10 cellular contexts compared by ENCODE assay signal in genomic region chr12:87667378-87667777, GRCh38.
DNase-seq lines count a peak whose midpoint lies in the region; ATAC-seq, FAIRE-seq and TF ChIP-seq lines count a peak whose summit lies in the region.
"Had no signal": no experiment of that assay in that cellular context is flagged by ENCODE, and none has a peak within 500 bp of the region (broad histone marks: within the 10 kb centered on the region; RNA-seq: fewer than 3 reads in every experiment).

No MANE protein-coding gene starts in this region.

- no peak for FAIRE-seq in HTR-8/SVneo (lab: Jason Lieb, UNC)

- CTCF ChIA-PET in T-cell (lab: Charles Lee), result no interaction called here

- no peaks in the 10 kb centered on the region for H3K36me3 ChIP-seq in WERI-Rb-1

- H3K27me3 ChIP-seq in WERI-Rb-1 (ENCODE audit: insufficient read depth, low read depth, severe bottlenecking), result no peaks in the 10 kb centered on the region

- POLR2A ChIA-PET in T-cell (lab: Charles Lee), result no interaction called here

- no peak overlapping the region for H3K27ac Mint-ChIP-seq in T-cell
- H3K27ac Mint-ChIP-seq: T-helper 1 cell treated with Interleukin-12 subunit alpha and Interleukin-12 subunit beta and Interleukin-4 antibody, amounts not matched to agents 30 μg/mL and 1 μg/mL, for 36 hours had no signal

- peak; percentile 9 for DNase-seq in AG20443 (ENCODE audit: low spot score)
- DNase-seq in HTR-8/SVneo (ENCODE audit: insufficient read length, low spot score), result peak; percentile 12
- DNase-seq in WERI-Rb-1, result peak; percentile 9
- DNase-seq in kidney glomerular epithelial cell (lab: John Stamatoyannopoulos, UW), result peak; percentile 66
- no peak for DNase-seq in activated CD4-positive, alpha-beta T cell treated with anti-CD3 and anti-CD28 coated beads for 4 hours
- DNase-seq in T-cell, result no peak
- DNase-seq: activated effector memory CD4-positive, alpha-beta T cell treated with Interleukin-2 at 50 U/mL for 16 hours had no signal

- no peaks in the 10 kb centered on the region for H3K9me3 ChIP-seq in WERI-Rb-1 (ENCODE audit: severe bottlenecking)

- ATAC-seq in HG03175 (IDR thresholded peaks at IDR 0.05; ENCODE audit: unreplicated experiment) (no peak), T-cell (replicated peaks in 1 of 4) (no peak), HG02938 (IDR thresholded peaks at IDR 0.05; ENCODE audit: unreplicated experiment) (no peak)

- no peaks in the 10 kb centered on the region for H3K27me3 Mint-ChIP-seq in T-cell

- peaks cover 2 to 4% (median 3%) of the 10 kb centered on the region in 3 donors for H3K4me1 Mint-ChIP-seq in T-cell

- H3K9me3 Mint-ChIP-seq in T-cell, result no peaks in the 10 kb centered on the region
- H3K9me3 Mint-ChIP-seq: T-helper 1 cell treated with Interleukin-12 subunit alpha and Interleukin-12 subunit beta and Interleukin-4 antibody, amounts not matched to agents 30 μg/mL and 1 μg/mL, for 36 hours had no signal

- no peak overlapping the region for H3K4me3 Mint-ChIP-seq in T-cell
- H3K4me3 Mint-ChIP-seq: T-helper 1 cell treated with Interleukin-12 subunit alpha and Interleukin-12 subunit beta and Interleukin-4 antibody, amounts not matched to agents 30 μg/mL and 1 μg/mL, for 36 hours had no signal

- TF ChIP-seq CTCF in WERI-Rb-1 (IDR thresholded peaks at IDR 0.05; ENCODE audit: low read depth, low read length), result peak; percentile 31; the same call in 1 of the 2 replicates

- no peaks in the 10 kb centered on the region for H3K36me3 Mint-ChIP-seq in T-cell

- H3K4me3 ChIP-seq in WERI-Rb-1 (ENCODE audit: low read depth, low read length), result no peak overlapping the region

- H3K27ac ChIP-seq in WERI-Rb-1, result no peak overlapping the region

Comparison
In these comparisons a context has a peak if more than half of its experiments do, and no peak if none do; other contexts are left out.
1. DNase-seq: peak in AG20443 (single experiment), HTR-8/SVneo (single experiment), WERI-Rb-1 (single experiment) and kidney glomerular epithelial cell (single experiment); none in activated CD4-positive, alpha-beta T cell treated with anti-CD3 and anti-CD28 coated beads for 4 hours (0 of 2) and T-cell (0 of 34).